In the genomic region with DNA sequence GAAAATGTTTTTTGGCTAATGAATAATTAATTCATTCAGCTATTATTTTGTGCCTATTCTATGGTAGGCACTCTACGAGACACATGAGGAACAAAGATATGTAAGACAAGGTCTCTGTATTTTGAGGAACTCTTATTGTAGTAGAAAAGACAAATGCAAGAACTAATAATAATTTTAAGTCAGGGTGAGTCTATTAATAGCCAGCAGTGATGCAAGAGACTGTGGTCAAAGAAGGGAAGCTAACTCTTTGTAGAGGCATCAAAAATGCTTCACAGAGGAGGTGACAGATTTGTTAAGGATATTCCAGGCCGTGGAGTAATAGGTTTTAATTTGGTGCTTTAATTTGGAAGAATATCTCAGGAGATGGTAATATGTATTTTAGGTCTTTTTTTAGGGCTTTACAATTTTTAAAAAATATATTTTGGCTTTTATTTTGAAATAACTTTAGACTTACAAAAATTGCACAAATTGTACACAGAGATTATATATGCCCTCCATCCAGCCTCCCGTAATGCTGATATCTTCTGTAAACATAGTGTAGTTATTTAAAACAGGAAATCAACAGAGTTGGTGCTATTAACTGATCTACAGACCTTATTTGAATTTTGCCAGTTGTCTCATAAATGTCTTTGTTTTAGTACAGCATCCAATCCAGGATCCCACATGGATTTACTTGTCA, we compare ENCODE assay signal across 12 cellular contexts. TPM values are rescaled to one million over a fixed set of nuclear protein-coding genes. Genes with fewer than 3 reads are reported as not detected.
DNase-seq lines count a peak whose midpoint lies in the region; ATAC-seq and TF ChIP-seq lines count a peak whose summit lies in the region.
"Had no signal": no experiment of that assay in that cellular context is flagged by ENCODE, and none has a peak within 500 bp of the region (broad histone marks: within the 10 kb centered on the region; RNA-seq: fewer than 3 reads in every experiment).

No MANE protein-coding gene starts in this region.

- peaks cover 0 to 5% (median 0%) of the 10 kb centered on the region in 4 donors for H3K4me1 ChIP-seq in Peyer's patch

- no peak overlapping the region for H3K27ac ChIP-seq in Peyer's patch
- H3K27ac ChIP-seq: neutrophil had no signal

- no peak overlapping the region for H3K4me3 ChIP-seq in fibroblast of villous mesenchyme (ENCODE audit: low read depth, low read length)
- H3K4me3 ChIP-seq in Peyer's patch: no peak overlapping the region

- H3K36me3 ChIP-seq in Peyer's patch: no peaks in the 10 kb centered on the region
- H3K36me3 ChIP-seq: neutrophil had no signal

- H3K27me3 ChIP-seq in Peyer's patch: no peaks in the 10 kb centered on the region
- H3K27me3 ChIP-seq: neutrophil had no signal

- no peaks in the 10 kb centered on the region for H3K9me3 ChIP-seq in Peyer's patch
- H3K9me3 ChIP-seq: neutrophil had no signal

- no peak for ATAC-seq in GM18517 (IDR thresholded peaks at IDR 0.05; ENCODE audit: unreplicated experiment)
- ATAC-seq in HG02970 (IDR thresholded peaks at IDR 0.05; ENCODE audit: low FRiP score, unreplicated experiment): no peak

- DNase-seq in EH (ENCODE audit: low read depth) (peak; percentile 73), HCEC 1CT (peak; percentile 51), NOMO-1 (lab: John Stamatoyannopoulos, UW; ENCODE audit: unreplicated experiment in 2 of 2) (peak; percentile 24 to 85), fibroblast of villous mesenchyme (ENCODE audit: low read depth) (peak; percentile 78), Peyer's patch (no peak)
- DNase-seq in NK-92 treated with Interleukin-12 subunit alpha and Interleukin-12 subunit beta, amount 100 ng/mL, for 24 hours (lab: John Stamatoyannopoulos, UW): no peak
- DNase-seq: activated naive CD4-positive, alpha-beta T cell treated with anti-CD3 and anti-CD28 coated beads, Interleukin-2, amount 50 U/mL, for 16 hours; CD4-positive, CD25-positive, alpha-beta regulatory T cell; KG1 had no signal

- TF ChIP-seq POLR2A in Peyer's patch (IDR thresholded peaks at IDR 0.05): no peak

- TF ChIP-seq CTCF in fibroblast of villous mesenchyme (IDR thresholded peaks at IDR 0.05; ENCODE audit: insufficient read depth, low read depth, low read length): no peak
- no peak for TF ChIP-seq CTCF in Peyer's patch (IDR thresholded peaks at IDR 0.05)

RNA-seq across cellular contexts. Expression of a gene that starts 48.1 kb away (rescaled TPM):
- total RNA-seq in fibroblast of villous mesenchyme (13.0 and 24.2 TPM in 2 replicates), Peyer's patch (10 to 100 TPM in 1 of 4 donors, 1 to 10 TPM in 3; 2.1 to 12.4 (median 3.1) TPM)

Comparison
In these comparisons a context has a peak if more than half of its experiments do, and no peak if none do; other contexts are left out.
1. DNase-seq: peak in EH (single experiment), HCEC 1CT (single experiment), NOMO-1 (2 of 2) and fibroblast of villous mesenchyme (single experiment); none in Peyer's patch (0 of 3) and NK-92 treated with Interleukin-12 subunit alpha and Interleukin-12 subunit beta, amount 100 ng/mL, for 24 hours (single experiment).